10 cellular contexts compared by ENCODE assay signal in genomic region chr5:39270172-39270848, GRCh38. TPM values are rescaled to one million over a fixed set of nuclear protein-coding genes. Genes with fewer than 3 reads are reported as not detected.
DNase-seq lines count a peak whose midpoint lies in the region; ATAC-seq, FAIRE-seq and TF ChIP-seq lines count a peak whose summit lies in the region.
"Had no signal": no experiment of that assay in that cellular context is flagged by ENCODE, and none has a peak within 500 bp of the region (broad histone marks: within the 10 kb centered on the region; RNA-seq: fewer than 3 reads in every experiment).

No MANE protein-coding gene starts in this region.

- H3K4me2 ChIP-seq in hepatocyte: no peak overlapping the region

- TF ChIP-seq CTCF in hepatocyte (IDR thresholded peaks at IDR 0.05; ENCODE audit: poor library complexity) (no peak), kidney (IDR thresholded peaks at IDR 0.05; ENCODE audit: borderline replicate concordance, extremely low read depth, insufficient read depth) (no peak), ascending aorta (IDR thresholded peaks at IDR 0.05) (no peak)

- H3K9me2 ChIP-seq in hepatocyte (replicated peaks; ENCODE audit: insufficient read depth): no peaks in the 10 kb centered on the region

- peak overlapping the region in 1 of 7 donors; percentile 64 for H3K27ac Mint-ChIP-seq in CD4-positive, alpha-beta memory T cell
- H3K27ac Mint-ChIP-seq in activated CD8-positive, alpha-beta T cell treated with anti-CD3 and anti-CD28 coated beads, Interleukin-2, amount 10 ng/mL, durations not matched to agents 7 days and 5 days: no peak overlapping the region

- no peaks in the 10 kb centered on the region for H3K79me2 ChIP-seq in hepatocyte

- no peaks in the 10 kb centered on the region for H3K36me3 ChIP-seq in CD4-positive, alpha-beta memory T cell (ENCODE audit: insufficient read depth, low read length)
- H3K36me3 ChIP-seq in hepatocyte (replicated peaks; ENCODE audit: insufficient read depth, low read depth) (no peaks in the 10 kb centered on the region), kidney (ENCODE audit: control insufficient read depth in 1 of 2, insufficient read depth in 2 of 2, low read length in 2 of 2) (no peaks in the 10 kb centered on the region), ascending aorta (no peaks in the 10 kb centered on the region)
- H3K36me3 ChIP-seq: BLaER1 treated with 17β-estradiol and CSF1 and Interleukin-3, amounts not matched to agents 10 nM and 100 nM had no signal

- no peak overlapping the region for H2AFZ ChIP-seq in hepatocyte

- no peak overlapping the region for H3K4me3 ChIP-seq in CD4-positive, alpha-beta memory T cell (ENCODE audit: low read length in 2 of 2)
- H3K4me3 ChIP-seq in hepatocyte: no peak overlapping the region
- no peak overlapping the region for H3K4me3 ChIP-seq in kidney (ENCODE audit: low read length in 2 of 2)
- H3K4me3 ChIP-seq in ascending aorta: no peak overlapping the region

- no peaks in the 10 kb centered on the region for H3K9me3 ChIP-seq in CD4-positive, alpha-beta memory T cell (ENCODE audit: control insufficient read depth in 1 of 2, low read length in 2 of 2)
- H3K9me3 ChIP-seq in hepatocyte (ENCODE audit: low read depth): no peaks in the 10 kb centered on the region
- no peaks in the 10 kb centered on the region for H3K9me3 ChIP-seq in kidney (ENCODE audit: control insufficient read depth in 1 of 2, low read length in 2 of 2)
- no peaks in the 10 kb centered on the region for H3K9me3 ChIP-seq in ascending aorta

- H3K36me3 Mint-ChIP-seq in CD4-positive, alpha-beta memory T cell: no peaks in the 10 kb centered on the region
- H3K36me3 Mint-ChIP-seq in activated CD8-positive, alpha-beta T cell treated with anti-CD3 and anti-CD28 coated beads, Interleukin-2, amount 10 ng/mL, durations not matched to agents 7 days and 5 days (ENCODE audit: low read depth): no peaks in the 10 kb centered on the region

- peaks cover 49% of the 10 kb centered on the region for H3K4me1 ChIP-seq in CD4-positive, alpha-beta memory T cell (ENCODE audit: insufficient read depth, low read length)
- H3K4me1 ChIP-seq in hepatocyte (ENCODE audit: insufficient read depth) (no peaks in the 10 kb centered on the region), kidney (ENCODE audit: control insufficient read depth in 1 of 2, insufficient read depth in 1 of 2, low read depth in 1 of 2, low read length in 2 of 2) (peaks cover 3% of the 10 kb centered on the region in 2 donors), ascending aorta (no peaks in the 10 kb centered on the region)

- H3K4me3 Mint-ChIP-seq in CD4-positive, alpha-beta memory T cell: peak overlapping the region in 6 of 8 donors; percentile 17 to 68 (median 36)
- peak overlapping the region; percentile 62 for H3K4me3 Mint-ChIP-seq in activated CD8-positive, alpha-beta T cell treated with anti-CD3 and anti-CD28 coated beads, Interleukin-2, amount 10 ng/mL, durations not matched to agents 7 days and 5 days

- peak; percentile 54 for ATAC-seq in GM19395 (IDR thresholded peaks at IDR 0.05; ENCODE audit: unreplicated experiment)
- ATAC-seq in HG03378 (IDR thresholded peaks at IDR 0.05; ENCODE audit: unreplicated experiment): peak; percentile 83
- peak; percentile 46 for ATAC-seq in activated CD8-positive, alpha-beta T cell treated with anti-CD3 and anti-CD28 coated beads, Interleukin-2, amount 10 ng/mL, durations not matched to agents 7 days and 5 days

- H4K20me1 ChIP-seq in hepatocyte (ENCODE audit: insufficient read depth, poor library complexity, severe bottlenecking): no peaks in the 10 kb centered on the region
- H4K20me1 ChIP-seq: BLaER1 treated with 17β-estradiol and CSF1 and Interleukin-3, amounts not matched to agents 10 nM and 100 nM had no signal

- 86% methylated on average over 3 of the region's 3 CpGs for WGBS in hepatocyte (ENCODE audit: low lambda C conversion rate, missing lambda C conversion rate)

- FAIRE-seq in kidney (lab: Jason Lieb, UNC): no peak
- FAIRE-seq: endometrium had no signal

- peaks cover 34 to 49% (median 38%) of the 10 kb centered on the region in 4 donors for H3K4me1 Mint-ChIP-seq in CD4-positive, alpha-beta memory T cell
- H3K4me1 Mint-ChIP-seq in activated CD8-positive, alpha-beta T cell treated with anti-CD3 and anti-CD28 coated beads, Interleukin-2, amount 10 ng/mL, durations not matched to agents 7 days and 5 days (ENCODE audit: low read depth): peaks cover 63% of the 10 kb centered on the region

- H3K27ac ChIP-seq in CD4-positive, alpha-beta memory T cell (ENCODE audit: low read depth, low read length): no peak overlapping the region
- no peak overlapping the region for H3K27ac ChIP-seq in hepatocyte
- H3K27ac ChIP-seq in kidney (ENCODE audit: low read depth in 2 of 2, low read length in 2 of 2): no peak overlapping the region
- no peak overlapping the region for H3K27ac ChIP-seq in ascending aorta

- no peaks in the 10 kb centered on the region for H3K27me3 Mint-ChIP-seq in CD4-positive, alpha-beta memory T cell
- no peaks in the 10 kb centered on the region for H3K27me3 Mint-ChIP-seq in activated CD8-positive, alpha-beta T cell treated with anti-CD3 and anti-CD28 coated beads, Interleukin-2, amount 10 ng/mL, durations not matched to agents 7 days and 5 days (ENCODE audit: low read depth)

- no peaks in the 10 kb centered on the region for H3K27me3 ChIP-seq in CD4-positive, alpha-beta memory T cell (ENCODE audit: insufficient read depth, low read length)
- no peaks in the 10 kb centered on the region for H3K27me3 ChIP-seq in hepatocyte
- no peaks in the 10 kb centered on the region for H3K27me3 ChIP-seq in ascending aorta
- H3K27me3 ChIP-seq: BLaER1 treated with 17β-estradiol and CSF1 and Interleukin-3, amounts not matched to agents 10 nM and 100 nM had no signal

- CTCF ChIA-PET in CD4-positive, alpha-beta memory T cell (lab: Charles Lee; ENCODE audit: partially characterized antibody): interaction anchor here (0.7 to 9.5 kb wide), 6 partner anchors 9 to 93 kb away, joined by 3 to 108 read pairs (median 4); partner anchors contain the start of gene FYB1
- CTCF ChIA-PET in activated CD8-positive, alpha-beta T cell treated with anti-CD3 and anti-CD28 coated beads, Interleukin-2, amount 10 ng/mL, durations not matched to agents 7 days and 5 days (lab: Charles Lee): interaction anchor here (1.0 to 3.9 kb wide), 6 partner anchors 13 to 93 kb away, joined by 3 to 25 read pairs (median 4); partner anchors contain the start of gene FYB1

- no peaks in the 10 kb centered on the region for H3K9me3 Mint-ChIP-seq in CD4-positive, alpha-beta memory T cell
- no peaks in the 10 kb centered on the region for H3K9me3 Mint-ChIP-seq in activated CD8-positive, alpha-beta T cell treated with anti-CD3 and anti-CD28 coated beads, Interleukin-2, amount 10 ng/mL, durations not matched to agents 7 days and 5 days (ENCODE audit: insufficient read depth)

- intact Hi-C loops in CD4-positive, alpha-beta memory T cell (cut with micrococcal nuclease): loop anchor here (5.0 kb wide), 1 partner anchor 1407 kb away; the partner anchor contains the start of gene PTGER4
- intact Hi-C loops in kidney (cut with DNase I): no loop called here
- intact Hi-C loops in ascending aorta (cut with DNase I): no loop called here

- H3K9ac ChIP-seq in kidney (ENCODE audit: low read length in 2 of 2): no peak overlapping the region
- H3K9ac ChIP-seq: BLaER1 treated with 17β-estradiol and CSF1 and Interleukin-3, amounts not matched to agents 10 nM and 100 nM had no signal

- POLR2A ChIA-PET in CD4-positive, alpha-beta memory T cell (lab: Charles Lee; ENCODE audit: partially characterized antibody): interaction anchor here (1.0 to 3.8 kb wide), 7 partner anchors 11 to 70 kb away, joined by 3 to 20 read pairs (median 4); no protein-coding TSS in a partner anchor
- POLR2A ChIA-PET in activated CD8-positive, alpha-beta T cell treated with anti-CD3 and anti-CD28 coated beads, Interleukin-2, amount 10 ng/mL, durations not matched to agents 7 days and 5 days (lab: Charles Lee): interaction anchor here (1.1 kb wide), 1 partner anchor 53 kb away, joined by 3 read pairs; no protein-coding TSS in a partner anchor

- DNase-seq in CD4-positive, alpha-beta memory T cell: peak in 1 of 5 donors; percentile 19
- peak; percentile 41 for DNase-seq in activated CD8-positive, alpha-beta T cell treated with anti-CD3 and anti-CD28 coated beads, Interleukin-2, amount 10 ng/mL, durations not matched to agents 7 days and 5 days
- DNase-seq in hepatocyte (ENCODE audit: low spot score): no peak
- DNase-seq in kidney: no peak
- DNase-seq in ecto neural progenitor cell (ENCODE audit: low spot score): no peak
- DNase-seq in ascending aorta (ENCODE audit: low spot score in 2 of 2): no peak

RNA-seq across cellular contexts. Expression of gene FYB1, which starts 50.9 kb away (rescaled TPM):
- 100 to 1,000 TPM; 571 to 596 TPM for total RNA-seq in CD4-positive, alpha-beta memory T cell
- polyA plus RNA-seq in CD4-positive, alpha-beta memory T cell: 100 to 1,000 TPM; 184 to 414 TPM
- total RNA-seq in activated CD8-positive, alpha-beta T cell treated with anti-CD3 and anti-CD28 coated beads, Interleukin-2, amount 10 ng/mL, durations not matched to agents 7 days and 5 days: 100 to 1,000 TPM; 198 to 215 TPM
- 2.4 and 2.6 TPM in 2 replicates for total RNA-seq in hepatocyte
- 1.1 and 1.2 TPM in 2 replicates for polyA plus RNA-seq in hepatocyte
- 53.7 TPM for total RNA-seq in kidney
- polyA plus RNA-seq in kidney (ENCODE audit: insufficient read depth, low read depth, low replicate concordance): 2.3 TPM
- total RNA-seq in ascending aorta: 74.1 TPM

Comparison
In these comparisons a context has a peak if more than half of its experiments do, and no peak if none do; other contexts are left out.
1. RNA of gene FYB1, which starts 50.9 kb away (total RNA-seq): 571 to 596 TPM in CD4-positive, alpha-beta memory T cell, 198 to 215 TPM in activated CD8-positive, alpha-beta T cell treated with anti-CD3 and anti-CD28 coated beads, Interleukin-2, amount 10 ng/mL, durations not matched to agents 7 days and 5 days, 74.1 TPM in ascending aorta (single experiment) and 53.7 TPM in kidney (single experiment); 2.4 to 2.6 TPM in hepatocyte; every median in the first group is over 10 times any median in the second.
2. Peak in every context shown above with its lines, with median percentiles within 50 percentile points of each other: ATAC-seq.